8 cellular contexts compared by ENCODE assay signal in genomic region chr2:15941970-15942710, GRCh38. TPM values are rescaled to one million over a fixed set of nuclear protein-coding genes. Genes with fewer than 3 reads are reported as not detected.
DNase-seq lines count a peak whose midpoint lies in the region; ATAC-seq and TF ChIP-seq lines count a peak whose summit lies in the region.

No MANE protein-coding gene starts in this region.

- no peak overlapping the region for H4K91ac ChIP-seq in IMR-90 (ENCODE audit: insufficient read depth, low read depth, low read length)

- H3K14ac ChIP-seq in IMR-90 (replicated peaks; ENCODE audit: low read depth, low read length): no peak overlapping the region

- TF ChIP-seq POLR2A in IMR-90 (IDR thresholded peaks at IDR 0.05; ENCODE audit: low read depth, low read length) (no peak), transverse colon (IDR thresholded peaks at IDR 0.05) (no peak)

- H3K4me1 ChIP-seq in BLaER1: peaks cover 44% of the 10 kb centered on the region
- H3K4me1 ChIP-seq in IMR-90 (ENCODE audit: control insufficient read depth, insufficient read depth, low read length): no peaks in the 10 kb centered on the region
- H3K4me1 ChIP-seq in transverse colon: peaks cover 12 to 52% (median 35%) of the 10 kb centered on the region in 4 donors

- peaks cover 31% of the 10 kb centered on the region for H4K20me1 ChIP-seq in BLaER1
- H4K20me1 ChIP-seq in IMR-90 (ENCODE audit: insufficient read depth, low read length): no peaks in the 10 kb centered on the region

- H3K56ac ChIP-seq in IMR-90 (ENCODE audit: extremely low read depth, insufficient read depth, low read length): no peak overlapping the region

- CTCF ChIA-PET in IMR-90 (lab: Yijun Ruan, JAX): no interaction called here

- peak overlapping the region; percentile 71 for H3K4me3 ChIP-seq in BLaER1
- H3K4me3 ChIP-seq in IMR-90 (ENCODE audit: insufficient read depth, low read depth, low read length): no peak overlapping the region
- H3K4me3 ChIP-seq in transverse colon: peak overlapping the region; percentile 13 to 66 (median 41)

- H3K27ac ChIP-seq in BLaER1 (no peak overlapping the region; the same call in 1 of the 2 replicates), IMR-90 (ENCODE audit: insufficient read depth, low read length) (no peak overlapping the region), cingulate gyrus (ENCODE audit: low read depth, low read length) (peak overlapping the region; percentile 29), transverse colon (peak overlapping the region in 1 of 4 donors; percentile 55)

- peak overlapping the region; percentile 73 for H3K9ac ChIP-seq in BLaER1
- H3K9ac ChIP-seq in IMR-90 (ENCODE audit: low read depth, low read length): no peak overlapping the region

- H3K36me3 Mint-ChIP-seq in mesothelial cell of epicardium: peaks cover 15% of the 10 kb centered on the region
- no peaks in the 10 kb centered on the region for H3K36me3 Mint-ChIP-seq in activated T-helper 2 cell treated with anti-CD3 and anti-CD28 coated beads, Interferon-gamma antibody, Interleukin-2, Interleukin-4, amounts not matched to agents 10 μg/mL and 5 μg/mL and 100 μg/mL, durations not matched to agents 14 hours and 24 hours and 36 hours (ENCODE audit: low read depth)

- no peak overlapping the region for H2AK9ac ChIP-seq in IMR-90 (replicated peaks; ENCODE audit: low read depth, low read length, poor library complexity)

- no peak overlapping the region for H4K5ac ChIP-seq in IMR-90 (ENCODE audit: low read depth, low read length)

- no peak overlapping the region for H4K8ac ChIP-seq in IMR-90 (ENCODE audit: low read depth in 2 of 2, low read length in 2 of 2)

- H3K27me3 ChIP-seq in BLaER1: peaks cover 33% of the 10 kb centered on the region
- peaks cover 33% of the 10 kb centered on the region; the same call in 1 of the 2 replicates for H3K27me3 ChIP-seq in IMR-90 (ENCODE audit: control insufficient read depth, insufficient read depth, low read length)
- H3K27me3 ChIP-seq in transverse colon: peaks cover 42% of the 10 kb centered on the region

- H3K9me3 Mint-ChIP-seq in mesothelial cell of epicardium: no peaks in the 10 kb centered on the region
- H3K9me3 Mint-ChIP-seq in activated T-helper 2 cell treated with anti-CD3 and anti-CD28 coated beads, Interferon-gamma antibody, Interleukin-2, Interleukin-4, amounts not matched to agents 10 μg/mL and 5 μg/mL and 100 μg/mL, durations not matched to agents 14 hours and 24 hours and 36 hours: no peaks in the 10 kb centered on the region

- ATAC-seq in IMR-90 (ENCODE audit: low read depth): peak; percentile 27; the same call in 1 of the 2 replicates

- H3K4ac ChIP-seq in IMR-90 (ENCODE audit: low read depth, low read length): no peak overlapping the region

- H3K36me3 ChIP-seq in BLaER1 (0 out of 2 replicates have a peak, but pooled peaks cover 7% of the 10 kb centered on the region), IMR-90 (ENCODE audit: control insufficient read depth, insufficient read depth, low read length) (no peaks in the 10 kb centered on the region), transverse colon (no peaks in the 10 kb centered on the region)

- no peak overlapping the region for H2BK15ac ChIP-seq in IMR-90 (ENCODE audit: low read depth, low read length)

- no peak overlapping the region for H2AK5ac ChIP-seq in IMR-90 (ENCODE audit: low read depth, low read length)

- H3K27ac Mint-ChIP-seq in mesothelial cell of epicardium: peak overlapping the region; percentile 67
- H3K27ac Mint-ChIP-seq in activated T-helper 2 cell treated with anti-CD3 and anti-CD28 coated beads, Interferon-gamma antibody, Interleukin-2, Interleukin-4, amounts not matched to agents 10 μg/mL and 5 μg/mL and 100 μg/mL, durations not matched to agents 14 hours and 24 hours and 36 hours: no peak overlapping the region

- no peaks in the 10 kb centered on the region for H3K79me1 ChIP-seq in IMR-90 (ENCODE audit: low read depth in 1 of 2, low read length in 2 of 2)

- no TSS peak for BruUV-seq in IMR-90 (replicated peaks; lab: Mats Ljungman, UMichigan)

- no peaks in the 10 kb centered on the region for H3K9me1 ChIP-seq in IMR-90 (ENCODE audit: insufficient read depth, low read length)

- TF ChIP-seq EP300 in transverse colon (IDR thresholded peaks at IDR 0.05; ENCODE audit: low read depth): no peak

- WGBS in IMR-90 (ENCODE audit: extremely low coverage in 2 of 2, insufficient read length in 1 of 2), 2 experiments: 1% methylated on average over 38 of the region's 90 CpGs; no CpG with 5 or more reads in 1 of the 2 experiments
- WGBS in transverse colon (ENCODE audit: low coverage in 1 of 2), 2 donors: 2% methylated on average over 46 of the region's 90 CpGs; no CpG with 5 or more reads in 1 of the 2 donors

- dilution Hi-C loops in IMR-90 (cut with HindIII; ENCODE audit: low sequenced_read_pairs, unreplicated experiment): no loop called here

- H3K9me3 ChIP-seq in BLaER1 (no peaks in the 10 kb centered on the region), IMR-90 (ENCODE audit: control insufficient read depth, insufficient read depth, low read length) (no peaks in the 10 kb centered on the region), transverse colon (no peaks in the 10 kb centered on the region)

- no peak for TF ChIP-seq RAD21 in IMR-90 (IDR thresholded peaks at IDR 0.05; ENCODE audit: low read length)

- in situ Hi-C loops in IMR-90 (cut with MboI; ENCODE audit: low sequenced_read_pairs): no loop called here
- in situ Hi-C loops in transverse colon (cut with MboI; ENCODE audit: low pct_ligation_motif_present in 1 of 4, low pct_unique_long_range_greater_than_20kb in 1 of 4, low sequenced_read_pairs in 3 of 4): loop anchor here in 3 of 4 donors (25.0 kb wide), 5 partner anchors 305 to 820 kb away; no protein-coding TSS in a partner anchor

- H2AFZ ChIP-seq in IMR-90 (replicated peaks; ENCODE audit: low read length, poor library complexity): peak overlapping the region; percentile 58

- H2BK120ac ChIP-seq in IMR-90 (ENCODE audit: low read depth, low read length): no peak overlapping the region

- DNase-seq in IMR-90 (no peak), mesothelial cell of epicardium (ENCODE audit: low spot score in 2 of 2, unreplicated experiment in 2 of 2) (peak in 1 of 2 experiments; percentile 51), transverse colon (peak; percentile 16), GOT3 (lab: John Stamatoyannopoulos, UW) (no peak), NCI-H2029 treated with DMSO at 0.1 percent for 48 hours (lab: John Stamatoyannopoulos, UW) (no peak)
- DNase-seq in activated T-helper 2 cell treated with anti-CD3 and anti-CD28 coated beads, Interferon-gamma antibody, Interleukin-2, Interleukin-4, amounts not matched to agents 10 μg/mL and 5 μg/mL and 100 μg/mL, durations not matched to agents 14 hours and 24 hours and 36 hours (ENCODE audit: low spot score): no peak

- no peaks in the 10 kb centered on the region for H3K27me3 Mint-ChIP-seq in mesothelial cell of epicardium (ENCODE audit: low read depth)
- H3K27me3 Mint-ChIP-seq in activated T-helper 2 cell treated with anti-CD3 and anti-CD28 coated beads, Interferon-gamma antibody, Interleukin-2, Interleukin-4, amounts not matched to agents 10 μg/mL and 5 μg/mL and 100 μg/mL, durations not matched to agents 14 hours and 24 hours and 36 hours (ENCODE audit: low read depth): peaks cover 57% of the 10 kb centered on the region

- POLR2A ChIA-PET in IMR-90 (lab: Charles Lee; ENCODE audit: unreplicated experiment): no interaction called here

- H3K4me2 ChIP-seq in BLaER1: peak overlapping the region; percentile 100
- H3K4me2 ChIP-seq in IMR-90 (ENCODE audit: low read depth, low read length): no peak overlapping the region

- H3K18ac ChIP-seq in IMR-90 (ENCODE audit: low read depth, low read length): no peak overlapping the region

- intact Hi-C loops in IMR-90 (cut with micrococcal nuclease) (loop anchor here (2.0 kb wide), 1 partner anchor 815 kb away; no protein-coding TSS in a partner anchor), transverse colon (cut with DNase I; ENCODE audit: low total_unique reads) (loop anchor here (10.0 kb wide), 1 partner anchor 363 kb away; no protein-coding TSS in a partner anchor)
- intact Hi-C loops in activated T-helper 2 cell treated with anti-CD3 and anti-CD28 coated beads, Interferon-gamma antibody, Interleukin-2, Interleukin-4, amounts not matched to agents 10 μg/mL and 5 μg/mL and 100 μg/mL, durations not matched to agents 14 hours and 24 hours and 36 hours (cut with micrococcal nuclease): loop anchor here (5.0 to 10.0 kb wide), 4 partner anchors 200 to 1595 kb away; no protein-coding TSS in a partner anchor

- H2BK20ac ChIP-seq in IMR-90 (ENCODE audit: low read depth, low read length): no peak overlapping the region

- H3K4me3 Mint-ChIP-seq in mesothelial cell of epicardium: peak overlapping the region; percentile 95
- H3K4me3 Mint-ChIP-seq in activated T-helper 2 cell treated with anti-CD3 and anti-CD28 coated beads, Interferon-gamma antibody, Interleukin-2, Interleukin-4, amounts not matched to agents 10 μg/mL and 5 μg/mL and 100 μg/mL, durations not matched to agents 14 hours and 24 hours and 36 hours (ENCODE audit: low read depth): no peak overlapping the region

- no peak for TF ChIP-seq CTCF in IMR-90 (conservative IDR thresholded peaks at IDR 0.05; ENCODE audit: low read depth, low read length)
- no peak for TF ChIP-seq CTCF in mesothelial cell of epicardium (IDR thresholded peaks at IDR 0.05; ENCODE audit: unreplicated experiment)
- no peak for TF ChIP-seq CTCF in transverse colon (IDR thresholded peaks at IDR 0.05)

- H2BK5ac ChIP-seq in IMR-90 (ENCODE audit: low read depth, low read length, poor library complexity, severe bottlenecking): no peak overlapping the region

- H3K4me1 Mint-ChIP-seq in mesothelial cell of epicardium: peaks cover 39% of the 10 kb centered on the region
- peaks cover 5% of the 10 kb centered on the region for H3K4me1 Mint-ChIP-seq in activated T-helper 2 cell treated with anti-CD3 and anti-CD28 coated beads, Interferon-gamma antibody, Interleukin-2, Interleukin-4, amounts not matched to agents 10 μg/mL and 5 μg/mL and 100 μg/mL, durations not matched to agents 14 hours and 24 hours and 36 hours (ENCODE audit: low read depth)

- H3K23ac ChIP-seq in IMR-90 (ENCODE audit: low read depth, low read length): no peak overlapping the region

RNA-seq across cellular contexts. Expression of gene MYCN, which starts 1.8 kb away (rescaled TPM):
- total RNA-seq in IMR-90 (2012; rRNA removed) (not detected in 2 replicates), mesothelial cell of epicardium (69.1 to 79.4 TPM (median 72.5 TPM) in 3 replicates), transverse colon (1 to 10 TPM in 1 of 4 donors, under 1 TPM in 2, not detected in 1; 0.48 to 7.0 (median 0.82) TPM)
- polyA plus RNA-seq in IMR-90 (2012; rRNA removed): not detected in 2 replicates
- polyA plus RNA-seq in IMR-90 (2012; cell fraction: cytosol; rRNA removed): not detected in 2 replicates
- polyA plus RNA-seq in IMR-90 (2012; cell fraction: nucleus; rRNA removed; ENCODE audit: low replicate concordance): not detected in 2 replicates
- total RNA-seq in activated T-helper 2 cell treated with anti-CD3 and anti-CD28 coated beads, Interferon-gamma antibody, Interleukin-2, Interleukin-4, amounts not matched to agents 10 μg/mL and 5 μg/mL and 100 μg/mL, durations not matched to agents 14 hours and 24 hours and 36 hours: not detected in 2 replicates
